In genomic region chr15:57297163-57297593, GRCh38 we compare ENCODE assay signal across 17 cellular contexts.
A peak's percentile ranks its signal among the peaks of the same experiment; 100 is the strongest.
DNase-seq lines count a peak whose midpoint lies in the region; ATAC-seq and TF ChIP-seq lines count a peak whose summit lies in the region.
"Had no signal": no experiment of that assay in that cellular context is flagged by ENCODE, and none has a peak within 500 bp of the region (broad histone marks: within the 10 kb centered on the region; RNA-seq: fewer than 3 reads in every experiment).

No MANE protein-coding gene starts in this region.

- H3K27ac Mint-ChIP-seq in progenitor cell of endocrine pancreas, result peak overlapping the region; percentile 91
- H3K27ac Mint-ChIP-seq: activated CD8-positive, alpha-beta T cell treated with anti-CD3 and anti-CD28 coated beads for 36 hours had no signal

- H3K9me3 ChIP-seq in body of pancreas, result no peaks in the 10 kb centered on the region

- H3K4me3 Mint-ChIP-seq in progenitor cell of endocrine pancreas (ENCODE audit: low read depth), result no peak overlapping the region
- H3K4me3 Mint-ChIP-seq: activated CD8-positive, alpha-beta T cell treated with anti-CD3 and anti-CD28 coated beads for 36 hours; brain had no signal

- no peak overlapping the region for H3K4me3 ChIP-seq in body of pancreas

- H3K27ac ChIP-seq in body of pancreas, result peak overlapping the region in 3 of 4 donors; percentile 11 to 52 (median 25)
- no peak overlapping the region for H3K27ac ChIP-seq in substantia nigra (ENCODE audit: low read depth, low read length, poor library complexity, severe bottlenecking)

- TF ChIP-seq CTCF in body of pancreas (IDR thresholded peaks at IDR 0.05) (no peak), progenitor cell of endocrine pancreas (IDR thresholded peaks at IDR 0.05; ENCODE audit: unreplicated experiment) (no peak)

- peaks cover 6% of the 10 kb centered on the region for H3K9me3 Mint-ChIP-seq in progenitor cell of endocrine pancreas (ENCODE audit: low read depth)
- H3K9me3 Mint-ChIP-seq: activated CD8-positive, alpha-beta T cell treated with anti-CD3 and anti-CD28 coated beads for 36 hours had no signal

- intact Hi-C loops in body of pancreas (cut with DNase I), result no loop called here

- WGBS in body of pancreas, 2 donors, result 52 to 61% methylated on average over 3 of the region's 3 CpGs

- no peaks in the 10 kb centered on the region for H3K4me1 ChIP-seq in body of pancreas

- H3K36me3 ChIP-seq in body of pancreas (replicated peaks in 1 of 2; ENCODE audit: insufficient read depth in 1 of 2, low read depth in 2 of 2), result no peaks in the 10 kb centered on the region

- H3K27me3 Mint-ChIP-seq in progenitor cell of endocrine pancreas, result no peaks in the 10 kb centered on the region
- H3K27me3 Mint-ChIP-seq: activated CD8-positive, alpha-beta T cell treated with anti-CD3 and anti-CD28 coated beads for 36 hours; brain had no signal

- H3K27me3 ChIP-seq in body of pancreas, result no peaks in the 10 kb centered on the region

- TF ChIP-seq POLR2A in body of pancreas (IDR thresholded peaks at IDR 0.05), result no peak

- peaks cover 19% of the 10 kb centered on the region for H3K4me1 Mint-ChIP-seq in progenitor cell of endocrine pancreas (ENCODE audit: low read depth)
- H3K4me1 Mint-ChIP-seq: brain had no signal

- H3K36me3 Mint-ChIP-seq in progenitor cell of endocrine pancreas (ENCODE audit: insufficient read depth), result peaks cover 11% of the 10 kb centered on the region

- DNase-seq in NCI-H2196 (lab: John Stamatoyannopoulos, UW; ENCODE audit: unreplicated experiment), result peak; percentile 26
- DNase-seq in NCI-H2196 treated with DMSO at 0.1 percent for 48 hours (lab: John Stamatoyannopoulos, UW; ENCODE audit: unreplicated experiment), result no peak
- peak; percentile 94 for DNase-seq in NCI-H1436 (lab: John Stamatoyannopoulos, UW)
- DNase-seq in body of pancreas, result no peak
- no peak for DNase-seq in progenitor cell of endocrine pancreas (ENCODE audit: low spot score, unreplicated experiment)
- DNase-seq in amniotic stem cell (lab: John Stamatoyannopoulos, UW), result no peak
- no peak for DNase-seq in substantia nigra (lab: John Stamatoyannopoulos, UW)
- DNase-seq: ACHN; activated CD8-positive, alpha-beta T cell treated with anti-CD3 and anti-CD28 coated beads for 36 hours; activated gamma-delta T cell treated with Interleukin-2 at 50 U/mL for 16 hours; effector CD8-positive, alpha-beta T cell; H7; NCI-H774; Right ventricle myocardium superior; T1000 had no signal

- peak; percentile 43 for ATAC-seq in body of pancreas
- no peak for ATAC-seq in HG03432 (IDR thresholded peaks at IDR 0.05; ENCODE audit: unreplicated experiment)
- ATAC-seq: activated CD8-positive, alpha-beta T cell treated with anti-CD3 and anti-CD28 coated beads for 36 hours had no signal

Comparison
In these comparisons a context has a peak if more than half of its experiments do, and no peak if none do; other contexts are left out.
1. DNase-seq: peak in NCI-H2196 (single experiment) and NCI-H1436 (single experiment); none in NCI-H2196 treated with DMSO at 0.1 percent for 48 hours (single experiment), body of pancreas (0 of 4), progenitor cell of endocrine pancreas (single experiment), amniotic stem cell (single experiment) and substantia nigra (0 of 49).